1 cellular context compared by ENCODE assay signal in genomic region chr4:139816856-139817255, GRCh38.
TF ChIP-seq lines count a peak whose summit lies in the region.

No MANE protein-coding gene starts in this region.

TF ChIP-seq in H1, 55 proteins besides CTCF, POLR2A, EP300 and RAD21:
- TF ChIP-seq, protein P1, sequence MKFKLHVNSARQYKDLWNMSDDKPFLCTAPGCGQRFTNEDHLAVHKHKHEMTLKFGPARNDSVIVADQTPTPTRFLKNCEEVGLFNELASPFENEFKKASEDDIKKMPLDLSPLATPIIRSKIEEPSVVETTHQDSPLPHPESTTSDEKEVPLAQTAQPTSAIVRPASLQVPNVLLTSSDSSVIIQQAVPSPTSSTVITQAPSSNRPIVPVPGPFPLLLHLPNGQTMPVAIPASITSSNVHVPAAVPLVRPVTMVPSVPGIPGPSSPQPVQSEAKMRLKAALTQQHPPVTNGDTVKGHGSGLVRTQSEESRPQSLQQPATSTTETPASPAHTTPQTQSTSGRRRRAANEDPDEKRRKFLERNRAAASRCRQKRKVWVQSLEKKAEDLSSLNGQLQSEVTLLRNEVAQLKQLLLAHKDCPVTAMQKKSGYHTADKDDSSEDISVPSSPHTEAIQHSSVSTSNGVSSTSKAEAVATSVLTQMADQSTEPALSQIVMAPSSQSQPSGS (IDR thresholded peaks at IDR 0.05; ENCODE audit: low read length), result no peak
